ENCODE assay signal across 8 cellular contexts in genomic region chr10:99845837-99846382, GRCh38.
DNase-seq lines count a peak whose midpoint lies in the region; TF ChIP-seq lines count a peak whose summit lies in the region.

No MANE protein-coding gene starts in this region.

- H4K20me1 ChIP-seq in Loucy (ENCODE audit: insufficient read depth, low read length, poor library complexity, severe bottlenecking) = no peaks in the 10 kb centered on the region

- H3K27me3 ChIP-seq in CD4-positive, alpha-beta memory T cell (ENCODE audit: insufficient read depth, low read length) = no peaks in the 10 kb centered on the region
- H3K27me3 ChIP-seq in Loucy (ENCODE audit: insufficient read depth, low read length, poor library complexity, severe bottlenecking) = no peaks in the 10 kb centered on the region
- no peaks in the 10 kb centered on the region for H3K27me3 ChIP-seq in ovary
- H3K27me3 ChIP-seq in tibial artery = no peaks in the 10 kb centered on the region

- no peaks in the 10 kb centered on the region for H3K9me3 Mint-ChIP-seq in CD4-positive, alpha-beta memory T cell
- no peaks in the 10 kb centered on the region for H3K9me3 Mint-ChIP-seq in activated naive CD4-positive, alpha-beta T cell treated with anti-CD3 and anti-CD28 coated beads for 36 hours

- no peak overlapping the region for H3K27ac ChIP-seq in CD4-positive, alpha-beta memory T cell (ENCODE audit: low read depth, low read length)
- H3K27ac ChIP-seq in ovary (peak overlapping the region in 1 of 2 donors; percentile 27), tibial artery (no peak overlapping the region)

- H3K9ac ChIP-seq in Loucy (ENCODE audit: low read depth, low read length, poor library complexity, severe bottlenecking) = no peak overlapping the region

- no peak for TF ChIP-seq EP300 in ovary (IDR thresholded peaks at IDR 0.05)

- H3K4me3 Mint-ChIP-seq in CD4-positive, alpha-beta memory T cell = peak overlapping the region in 7 of 8 donors; percentile 10 to 70 (median 39)
- H3K4me3 Mint-ChIP-seq in activated naive CD4-positive, alpha-beta T cell treated with anti-CD3 and anti-CD28 coated beads for 36 hours = no peak overlapping the region

- H3K36me3 Mint-ChIP-seq in CD4-positive, alpha-beta memory T cell = no peaks in the 10 kb centered on the region
- no peaks in the 10 kb centered on the region for H3K36me3 Mint-ChIP-seq in activated naive CD4-positive, alpha-beta T cell treated with anti-CD3 and anti-CD28 coated beads for 36 hours (ENCODE audit: low read depth)

- no peak for TF ChIP-seq POLR2A in ovary (IDR thresholded peaks at IDR 0.05)

- WGBS in ovary, 3 donors = 1% methylated on average over 18 of the region's 18 CpGs

- peak; percentile 67 to 74 (median 71) for DNase-seq in CD4-positive, alpha-beta memory T cell
- DNase-seq in GM20000 (ENCODE audit: low spot score) (peak; percentile 78), SK-MEL-5 (ENCODE audit: low read depth, low spot score) (peak; percentile 85), glomerular endothelial cell (ENCODE audit: extremely low read depth, low read depth, low spot score) (peak; percentile 96), ovary (peak; percentile 61 to 88 (median 74)), tibial artery (peak; percentile 84 to 87)
- DNase-seq in activated naive CD4-positive, alpha-beta T cell treated with anti-CD3 and anti-CD28 coated beads for 36 hours = peak; percentile 82

- H3K79me2 ChIP-seq in Loucy (ENCODE audit: insufficient read depth, low read length) = no peaks in the 10 kb centered on the region

- no peak overlapping the region for H3K4me2 ChIP-seq in Loucy (ENCODE audit: low read depth, low read length, poor library complexity, severe bottlenecking)

- in situ Hi-C loops in SK-MEL-5 (cut with HindIII; ENCODE audit: low pct_unique_long_range_greater_than_20kb, low sequenced_read_pairs) = no loop called here

- H3K27me3 Mint-ChIP-seq in CD4-positive, alpha-beta memory T cell = no peaks in the 10 kb centered on the region
- H3K27me3 Mint-ChIP-seq in activated naive CD4-positive, alpha-beta T cell treated with anti-CD3 and anti-CD28 coated beads for 36 hours (ENCODE audit: low read depth) = no peaks in the 10 kb centered on the region

- intact Hi-C loops in CD4-positive, alpha-beta memory T cell (cut with micrococcal nuclease) = loop anchor here (1.0 to 5.0 kb wide), 3 partner anchors 164 to 661 kb away; no protein-coding TSS in a partner anchor
- intact Hi-C loops in activated naive CD4-positive, alpha-beta T cell treated with anti-CD3 and anti-CD28 coated beads for 36 hours (cut with micrococcal nuclease) = loop anchor here (1.0 to 5.0 kb wide), 6 partner anchors 121 to 661 kb away; partner anchors contain the start of gene DNMBP
- intact Hi-C loops in ovary (cut with DNase I) = loop anchor here in 2 of 4 donors (2.0 kb wide), 1 partner anchor 201 kb away; no protein-coding TSS in a partner anchor
- intact Hi-C loops in tibial artery (cut with DNase I; ENCODE audit: low total_unique reads) = loop anchor here (2.0 kb wide), 1 partner anchor 201 kb away; no protein-coding TSS in a partner anchor

- CTCF ChIA-PET in CD4-positive, alpha-beta memory T cell (lab: Charles Lee; ENCODE audit: partially characterized antibody) = interaction anchor here (0.6 to 11.2 kb wide), 38 partner anchors 8 to 673 kb away, joined by 3 to 336 read pairs (median 4); partner anchors contain the start of gene DNMBP
- CTCF ChIA-PET in activated naive CD4-positive, alpha-beta T cell treated with anti-CD3 and anti-CD28 coated beads for 36 hours (lab: Charles Lee) = interaction anchor here (0.6 to 7.6 kb wide), 51 partner anchors 8 to 458 kb away, joined by 3 to 172 read pairs (median 4); partner anchors contain the start of genes COX15, CUTC and DNMBP

- no peak overlapping the region for H3K27ac Mint-ChIP-seq in CD4-positive, alpha-beta memory T cell
- H3K27ac Mint-ChIP-seq in activated naive CD4-positive, alpha-beta T cell treated with anti-CD3 and anti-CD28 coated beads for 36 hours = no peak overlapping the region

- TF ChIP-seq CTCF in GM20000 (IDR thresholded peaks at IDR 0.05; ENCODE audit: extremely low read depth, missing control alignments) (peak; percentile 86), Loucy (conservative IDR thresholded peaks at IDR 0.05; ENCODE audit: low read length) (peak; percentile 96), ovary (IDR thresholded peaks at IDR 0.05) (peak; percentile 91 to 96 (median 95)), tibial artery (IDR thresholded peaks at IDR 0.05) (peak; percentile 89 to 95)

- H3K9me3 ChIP-seq in CD4-positive, alpha-beta memory T cell (ENCODE audit: control insufficient read depth in 1 of 2, low read length in 2 of 2) = no peaks in the 10 kb centered on the region
- H3K9me3 ChIP-seq in Loucy (ENCODE audit: insufficient read depth, low read depth, low read length) = no peaks in the 10 kb centered on the region
- no peaks in the 10 kb centered on the region for H3K9me3 ChIP-seq in ovary
- H3K9me3 ChIP-seq in tibial artery = no peaks in the 10 kb centered on the region

- no peaks in the 10 kb centered on the region for H3K9me2 ChIP-seq in Loucy (replicated peaks; ENCODE audit: low read depth, low read length)

- H2AFZ ChIP-seq in Loucy (ENCODE audit: low read length) = peak overlapping the region; percentile 59

- POLR2A ChIA-PET in CD4-positive, alpha-beta memory T cell (lab: Charles Lee; ENCODE audit: partially characterized antibody) = interaction anchor here (1.8 to 1.9 kb wide), 2 partner anchors 164 to 200 kb away, joined by 6 to 9 read pairs; partner anchors contain the start of gene DNMBP

- H3K36me3 ChIP-seq in CD4-positive, alpha-beta memory T cell (ENCODE audit: insufficient read depth, low read length) = no peaks in the 10 kb centered on the region
- no peaks in the 10 kb centered on the region for H3K36me3 ChIP-seq in Loucy (ENCODE audit: insufficient read depth, low read length)
- no peaks in the 10 kb centered on the region for H3K36me3 ChIP-seq in ovary
- H3K36me3 ChIP-seq in tibial artery = no peaks in the 10 kb centered on the region

- H3K4me1 ChIP-seq in CD4-positive, alpha-beta memory T cell (ENCODE audit: insufficient read depth, low read length) = peaks cover 4% of the 10 kb centered on the region
- H3K4me1 ChIP-seq in Loucy (ENCODE audit: insufficient read depth, low read length, poor library complexity, severe bottlenecking) (no peaks in the 10 kb centered on the region), ovary (ENCODE audit: insufficient read depth) (no peaks in the 10 kb centered on the region), tibial artery (peaks cover 0 to 7% (median 4%) of the 10 kb centered on the region in 4 donors)

- H3F3A ChIP-seq in Loucy (ENCODE audit: low read depth) = no peaks in the 10 kb centered on the region

- peaks cover 4 to 7% (median 5%) of the 10 kb centered on the region in 4 donors for H3K4me1 Mint-ChIP-seq in CD4-positive, alpha-beta memory T cell
- peaks cover 4% of the 10 kb centered on the region for H3K4me1 Mint-ChIP-seq in activated naive CD4-positive, alpha-beta T cell treated with anti-CD3 and anti-CD28 coated beads for 36 hours (ENCODE audit: low read depth)

- no peak overlapping the region for H3K4me3 ChIP-seq in CD4-positive, alpha-beta memory T cell (ENCODE audit: low read length in 2 of 2)
- H3K4me3 ChIP-seq in Loucy (ENCODE audit: low read length, poor library complexity, severe bottlenecking) = no peak overlapping the region
- H3K4me3 ChIP-seq in ovary = no peak overlapping the region
- H3K4me3 ChIP-seq in tibial artery = peak overlapping the region; percentile 27 to 38

Comparison
In these comparisons a context has a peak if more than half of its experiments do, and no peak if none do; other contexts are left out.
1. H3K4me3 ChIP-seq: peak in tibial artery (2 of 2); none in CD4-positive, alpha-beta memory T cell (0 of 2), Loucy (single experiment) and ovary (single experiment).
2. Peak in every context shown above with its lines, with median percentiles within 50 percentile points of each other: DNase-seq and CTCF ChIP-seq.